Comparison of ENCODE assay signal across 15 cellular contexts in the genomic region with DNA sequence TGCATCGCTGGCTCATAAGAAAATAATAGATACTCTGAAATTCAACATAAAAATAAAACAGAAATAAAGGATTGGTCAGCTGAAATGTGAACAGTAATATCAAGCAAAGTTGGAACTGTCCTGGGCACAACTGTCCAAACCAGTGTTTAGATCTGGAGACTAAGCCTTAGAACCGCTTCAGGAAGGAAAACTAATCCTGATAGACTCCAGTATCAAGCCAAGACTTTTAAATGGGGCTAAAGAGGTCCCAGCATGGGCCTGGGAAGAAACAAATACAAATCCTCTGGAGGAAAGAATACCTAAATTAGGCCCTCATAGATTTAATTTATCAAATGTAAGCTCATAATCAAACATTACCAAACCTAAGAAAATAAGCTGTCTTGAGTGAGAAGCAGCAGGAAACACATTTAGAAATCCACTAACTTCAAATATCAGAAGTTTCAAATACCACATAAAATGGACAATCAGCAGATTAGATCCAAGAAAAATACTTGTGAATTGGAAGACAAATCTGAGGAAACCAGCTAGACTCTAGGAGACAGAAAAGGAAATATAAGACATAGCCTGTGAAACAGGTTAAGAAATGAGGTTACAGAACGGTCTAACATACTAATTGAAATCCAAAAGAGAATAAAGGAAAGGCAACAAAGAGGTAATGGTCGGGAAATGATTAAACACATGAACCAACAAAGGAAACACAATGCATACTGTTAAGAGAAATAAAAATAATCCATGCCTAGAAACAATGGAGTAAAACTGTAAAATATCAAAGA.
"Had no signal": no experiment of that assay in that cellular context is flagged by ENCODE, and none has a peak within 500 bp of the region (broad histone marks: within the 10 kb centered on the region; RNA-seq: fewer than 3 reads in every experiment).

No MANE protein-coding gene starts in this region.

- ATAC-seq: foreskin keratinocyte; lower lobe of right lung; stimulated activated memory B cell treated with anti-CD40 and anti-IgM and Interleukin-4, amounts not matched to agents 10 μg/mL and 1 μg/mL and 100 μg/mL, for 72 hours had no signal

- H3K9me3 Mint-ChIP-seq: activated CD4-positive, alpha-beta T cell treated with anti-CD3 and anti-CD28 coated beads, Interleukin-2, amount 10 ng/mL, durations not matched to agents 24 days and 14 days; stimulated activated memory B cell treated with anti-CD40 and anti-IgM and Interleukin-4, amounts not matched to agents 10 μg/mL and 1 μg/mL and 100 μg/mL, for 72 hours; T-helper 2 cell treated with Interferon-gamma antibody and Interleukin-4, amounts not matched to agents 5 μg/mL and 100 μg/mL, for 36 hours had no signal

- H3K27ac ChIP-seq: adrenal gland, coronary artery, foreskin keratinocyte, lower lobe of right lung, tibial nerve, uterus had no signal

- H3K27ac Mint-ChIP-seq: activated CD4-positive, alpha-beta T cell treated with anti-CD3 and anti-CD28 coated beads, Interleukin-2, amount 10 ng/mL, durations not matched to agents 24 days and 14 days; stimulated activated memory B cell treated with anti-CD40 and anti-IgM and Interleukin-4, amounts not matched to agents 10 μg/mL and 1 μg/mL and 100 μg/mL, for 72 hours; T-helper 2 cell treated with Interferon-gamma antibody and Interleukin-4, amounts not matched to agents 5 μg/mL and 100 μg/mL, for 36 hours had no signal

- H3K36me3 ChIP-seq: uterus had no signal

- DNase-seq: activated CD4-positive, alpha-beta T cell treated with anti-CD3 and anti-CD28 coated beads, Interleukin-2, amount 10 ng/mL, durations not matched to agents 24 days and 14 days; activated CD4-positive, CD25-positive, alpha-beta regulatory T cell; activated CD8-positive, alpha-beta memory T cell treated with anti-CD3 and anti-CD28 coated beads for 24 hours; activated naive CD4-positive, alpha-beta T cell treated with Interleukin-2 at 50 U/mL for 16 hours; adrenal gland; central memory CD4-positive, alpha-beta T cell; effector CD4-positive, alpha-beta T cell; foreskin keratinocyte; lower lobe of right lung; stimulated activated CD4-positive, alpha-beta T cell treated with anti-CD3 and anti-CD28 coated beads, Interleukin-2, amount 100 ng/mL, for 48 hours; uterus had no signal

- H3K9me3 ChIP-seq: adrenal gland, lower lobe of right lung, uterus had no signal

- H3K27me3 ChIP-seq: adrenal gland, foreskin keratinocyte, tibial nerve, uterus had no signal

- H3K4me3 ChIP-seq: adrenal gland, coronary artery, lower lobe of right lung, tibial nerve, uterus had no signal

- H3K27me3 Mint-ChIP-seq: activated CD4-positive, alpha-beta T cell treated with anti-CD3 and anti-CD28 coated beads, Interleukin-2, amount 10 ng/mL, durations not matched to agents 24 days and 14 days; stimulated activated memory B cell treated with anti-CD40 and anti-IgM and Interleukin-4, amounts not matched to agents 10 μg/mL and 1 μg/mL and 100 μg/mL, for 72 hours had no signal

- H3K4me1 ChIP-seq: uterus had no signal

- H3K4me3 Mint-ChIP-seq: activated CD4-positive, alpha-beta T cell treated with anti-CD3 and anti-CD28 coated beads, Interleukin-2, amount 10 ng/mL, durations not matched to agents 24 days and 14 days; stimulated activated memory B cell treated with anti-CD40 and anti-IgM and Interleukin-4, amounts not matched to agents 10 μg/mL and 1 μg/mL and 100 μg/mL, for 72 hours; T-helper 2 cell treated with Interferon-gamma antibody and Interleukin-4, amounts not matched to agents 5 μg/mL and 100 μg/mL, for 36 hours had no signal
